In genomic region chr1:174074757-174075156, GRCh38 we compare ENCODE assay signal across 8 cellular contexts. TPM values are rescaled to one million over a fixed set of nuclear protein-coding genes. Genes with fewer than 3 reads are reported as not detected.
DNase-seq lines count a peak whose midpoint lies in the region; ATAC-seq and TF ChIP-seq lines count a peak whose summit lies in the region.

No MANE protein-coding gene starts in this region.

- H3K27ac ChIP-seq in VCaP (peak overlapping the region; percentile 94), left lung (no peak overlapping the region)

- TF ChIP-seq CTCF in VCaP (conservative IDR thresholded peaks at IDR 0.05) (peak; percentile 71), left lung (IDR thresholded peaks at IDR 0.05) (no peak)

- intact Hi-C loops in left lung (cut with DNase I) = no loop called here

- peak; percentile 12 for DNase-seq in CD1c-positive myeloid dendritic cell (ENCODE audit: extremely low spot score)
- peak; percentile 49 for DNase-seq in HT-29 (ENCODE audit: low spot score)
- DNase-seq in left lung = no peak
- DNase-seq in activated effector memory CD4-positive, alpha-beta T cell treated with Interleukin-2 at 50 U/mL for 16 hours = no peak
- no peak for DNase-seq in HuH-7 (ENCODE audit: low spot score)
- no peak for DNase-seq in NCI-H187 treated with DMSO at 0.1 percent for 48 hours (lab: John Stamatoyannopoulos, UW)
- DNase-seq in cerebellar nuclear complex (lab: John Stamatoyannopoulos, UW) = no peak

- peak; percentile 78 for ATAC-seq in left lung

- H3K27me3 ChIP-seq in left lung = no peaks in the 10 kb centered on the region

- H3K4me3 ChIP-seq in left lung = no peak overlapping the region

- H3K9me3 ChIP-seq in left lung = no peaks in the 10 kb centered on the region

- no peaks in the 10 kb centered on the region for H3K36me3 ChIP-seq in left lung

- H3K4me1 ChIP-seq in left lung = peaks cover 0 to 4% of the 10 kb centered on the region in 2 donors

RNA-seq across cellular contexts. Expression of gene RC3H1, which starts 52.6 kb away (rescaled TPM):
- 9.3 and 9.6 TPM in 2 replicates for total RNA-seq in HT-29 (2014; rRNA removed; shearing (Covaris generic))
- 10 to 100 TPM; 32.7 to 35.7 TPM for total RNA-seq in left lung

Comparison
In these comparisons a context has a peak if more than half of its experiments do, and no peak if none do; other contexts are left out.
1. DNase-seq: peak in CD1c-positive myeloid dendritic cell (single experiment) and HT-29 (single experiment); none in left lung (0 of 2), activated effector memory CD4-positive, alpha-beta T cell treated with Interleukin-2 at 50 U/mL for 16 hours (single experiment), HuH-7 (single experiment), NCI-H187 treated with DMSO at 0.1 percent for 48 hours (single experiment) and cerebellar nuclear complex (0 of 2).